ENCODE assay signal across 14 cellular contexts in the genomic region with DNA sequence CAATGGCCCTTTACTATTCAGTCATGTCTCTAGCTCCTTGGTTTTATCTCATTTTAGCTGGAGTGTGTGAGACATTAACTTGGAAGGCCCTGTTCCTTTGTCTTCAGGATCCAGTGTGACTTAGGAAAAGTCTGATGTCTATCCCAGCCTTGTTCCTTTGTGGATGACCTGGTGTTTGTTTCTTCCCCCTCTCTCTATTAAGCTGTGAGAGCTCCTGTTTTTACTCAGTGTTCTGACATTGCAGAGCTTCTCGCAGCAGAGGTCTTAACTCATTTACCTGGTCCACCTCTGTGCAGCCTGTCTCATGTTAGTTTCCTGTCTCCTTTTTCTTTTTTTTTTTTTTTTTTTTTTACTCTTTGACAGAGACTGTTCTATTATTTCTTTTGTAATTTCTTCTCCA. TPM values are rescaled to one million over a fixed set of nuclear protein-coding genes. Genes with fewer than 3 reads are reported as not detected.
DNase-seq lines count a peak whose midpoint lies in the region; ATAC-seq, FAIRE-seq and TF ChIP-seq lines count a peak whose summit lies in the region.
"Had no signal": no experiment of that assay in that cellular context is flagged by ENCODE, and none has a peak within 500 bp of the region (broad histone marks: within the 10 kb centered on the region; RNA-seq: fewer than 3 reads in every experiment).

No MANE protein-coding gene starts in this region.

- peak overlapping the region; percentile 61 for H3K4me3 Mint-ChIP-seq in CD8-positive, alpha-beta T cell
- H3K4me3 Mint-ChIP-seq in activated naive CD8-positive, alpha-beta T cell treated with anti-CD3 and anti-CD28 coated beads, Interleukin-2, amount 50 U/mL, for 24 hours, result no peak overlapping the region

- POLR2A ChIA-PET in CD8-positive, alpha-beta T cell (lab: Charles Lee), result interaction anchor here (0.6 to 1.9 kb wide), 6 partner anchors 16 to 154 kb away, joined by 4 to 7 read pairs (median 6); no protein-coding TSS in a partner anchor

- H3K27me3 ChIP-seq in CD8-positive, alpha-beta T cell (ENCODE audit: insufficient read depth, low read length), result no peaks in the 10 kb centered on the region
- no peaks in the 10 kb centered on the region for H3K27me3 ChIP-seq in small intestine (ENCODE audit: control insufficient read depth in 2 of 2, insufficient read depth in 2 of 2, low read length in 2 of 2)
- no peaks in the 10 kb centered on the region for H3K27me3 ChIP-seq in pancreas

- peaks cover 88% of the 10 kb centered on the region for H3K4me1 Mint-ChIP-seq in CD8-positive, alpha-beta T cell (ENCODE audit: low read depth)
- H3K4me1 Mint-ChIP-seq in activated naive CD8-positive, alpha-beta T cell treated with anti-CD3 and anti-CD28 coated beads, Interleukin-2, amount 50 U/mL, for 24 hours, result peaks cover 76% of the 10 kb centered on the region

- no peaks in the 10 kb centered on the region for H3K9me3 ChIP-seq in CD8-positive, alpha-beta T cell (ENCODE audit: low read length)
- no peaks in the 10 kb centered on the region for H3K9me3 ChIP-seq in small intestine (ENCODE audit: control insufficient read depth, low read depth)
- H3K9me3 ChIP-seq in pancreas, result no peaks in the 10 kb centered on the region

- CTCF ChIA-PET in CD8-positive, alpha-beta T cell (lab: Charles Lee), result interaction anchor here (1.0 to 17.5 kb wide), 11 partner anchors 8 to 119 kb away, joined by 3 to 286 read pairs (median 3); no protein-coding TSS in a partner anchor

- H3K36me3 ChIP-seq in CD8-positive, alpha-beta T cell (ENCODE audit: insufficient read depth, low read length), result peaks cover 21% of the 10 kb centered on the region
- H3K36me3 ChIP-seq in small intestine (ENCODE audit: control insufficient read depth in 2 of 2, insufficient read depth in 2 of 2, low read length in 2 of 2) (peaks cover 3 to 6% of the 10 kb centered on the region in 2 donors), pancreas (peaks cover 0 to 3% (median 0%) of the 10 kb centered on the region in 3 donors)

- FAIRE-seq in small intestine (lab: Jason Lieb, UNC) (no peak), pancreas (lab: Jason Lieb, UNC) (no peak)
- FAIRE-seq: islet of Langerhans, RCC 7860 had no signal

- intact Hi-C loops in CD8-positive, alpha-beta T cell (cut with DNase I, micrococcal nuclease), result loop anchor here (2.0 to 5.0 kb wide), 2 partner anchors 15 to 152 kb away; no protein-coding TSS in a partner anchor
- intact Hi-C loops in pancreas (cut with DNase I), result no loop called here

- H3K4me3 ChIP-seq in CD8-positive, alpha-beta T cell (ENCODE audit: low read depth, low read length), result peak overlapping the region; percentile 15
- H3K4me3 ChIP-seq in small intestine (ENCODE audit: low read depth in 1 of 2, low read length in 2 of 2) (no peak overlapping the region), pancreas (no peak overlapping the region)

- WGBS in small intestine, 3 donors, result 78 to 92% (median 91%) methylated on average over 1 of the region's 1 CpG
- WGBS in pancreas, 2 donors, result 94 to 100% methylated on average over 1 of the region's 1 CpG

- no peak for TF ChIP-seq CTCF in CD8-positive, alpha-beta T cell (IDR thresholded peaks at IDR 0.05)
- no peak for TF ChIP-seq CTCF in GM20000 (IDR thresholded peaks at IDR 0.05; ENCODE audit: extremely low read depth, missing control alignments)
- no peak for TF ChIP-seq CTCF in pancreas (IDR thresholded peaks at IDR 0.05)

- H3K36me3 Mint-ChIP-seq in CD8-positive, alpha-beta T cell, result peaks cover 47% of the 10 kb centered on the region
- H3K36me3 Mint-ChIP-seq in activated naive CD8-positive, alpha-beta T cell treated with anti-CD3 and anti-CD28 coated beads, Interleukin-2, amount 50 U/mL, for 24 hours (ENCODE audit: low read depth), result peaks cover 23% of the 10 kb centered on the region

- H3K27ac Mint-ChIP-seq in CD8-positive, alpha-beta T cell, result peak overlapping the region; percentile 97
- H3K27ac Mint-ChIP-seq in activated naive CD8-positive, alpha-beta T cell treated with anti-CD3 and anti-CD28 coated beads, Interleukin-2, amount 50 U/mL, for 24 hours, result peak overlapping the region; percentile 54

- no peak for DNase-seq in CD8-positive, alpha-beta T cell
- DNase-seq in GM20000 (ENCODE audit: low spot score) (peak; percentile 26), small intestine (no peak), NCI-H345 (lab: John Stamatoyannopoulos, UW) (no peak), pancreas (no peak), globus pallidus (ENCODE audit: low spot score) (no peak)
- no peak for DNase-seq in activated naive CD8-positive, alpha-beta T cell treated with anti-CD3 and anti-CD28 coated beads, Interleukin-2, amount 50 U/mL, for 24 hours
- DNase-seq: aorta; COR-L47; NCI-H446; stimulated activated naive CD4-positive, alpha-beta T cell; T-helper 9 cell had no signal

- no peaks in the 10 kb centered on the region for H3K27me3 Mint-ChIP-seq in CD8-positive, alpha-beta T cell (ENCODE audit: low read depth)
- H3K27me3 Mint-ChIP-seq in activated naive CD8-positive, alpha-beta T cell treated with anti-CD3 and anti-CD28 coated beads, Interleukin-2, amount 50 U/mL, for 24 hours, result no peaks in the 10 kb centered on the region

- ATAC-seq in CD8-positive, alpha-beta T cell, result no peak
- ATAC-seq in activated naive CD8-positive, alpha-beta T cell treated with anti-CD3 and anti-CD28 coated beads, Interleukin-2, amount 50 U/mL, for 24 hours, result no peak
- no peak for ATAC-seq in pancreas

- H3K9me3 Mint-ChIP-seq in CD8-positive, alpha-beta T cell, result no peaks in the 10 kb centered on the region
- H3K9me3 Mint-ChIP-seq in activated naive CD8-positive, alpha-beta T cell treated with anti-CD3 and anti-CD28 coated beads, Interleukin-2, amount 50 U/mL, for 24 hours, result no peaks in the 10 kb centered on the region

- H3K4me1 ChIP-seq in CD8-positive, alpha-beta T cell (ENCODE audit: insufficient read depth, low read length), result peaks cover 97% of the 10 kb centered on the region
- H3K4me1 ChIP-seq in small intestine (ENCODE audit: control insufficient read depth in 2 of 2, insufficient read depth in 1 of 2, low read depth in 1 of 2, low read length in 1 of 2) (peaks cover 17 to 21% of the 10 kb centered on the region in 2 donors), pancreas (peaks cover 9 to 36% (median 30%) of the 10 kb centered on the region in 3 donors)

- H3K27ac ChIP-seq in CD8-positive, alpha-beta T cell (ENCODE audit: low read depth, low read length), result peak overlapping the region; percentile 13
- H3K27ac ChIP-seq in small intestine (ENCODE audit: low read depth in 1 of 2, low read length in 1 of 2), result peak overlapping the region; percentile 26 to 57
- no peak overlapping the region for H3K27ac ChIP-seq in pancreas

RNA-seq across cellular contexts. Expression of a gene that starts 43.1 kb away (rescaled TPM):
- total RNA-seq in CD8-positive, alpha-beta T cell, result 100 to 1,000 TPM; 359 to 364 TPM
- polyA plus RNA-seq in small intestine, result 10 to 100 TPM; 50.6 to 61.3 (median 51.9) TPM
- 10 to 100 TPM; 28.6 to 57.1 (median 37.2) TPM for total RNA-seq in pancreas
- polyA plus RNA-seq in pancreas, result 10 to 100 TPM; 12.3 to 18.7 TPM

Comparison
In these comparisons a context has a peak if more than half of its experiments do, and no peak if none do; other contexts are left out.
1. H3K27ac ChIP-seq: peak in CD8-positive, alpha-beta T cell (single experiment) and small intestine (2 of 2); none in pancreas (0 of 4).
2. RNA of a gene that starts 43.1 kb away (total RNA-seq): 359 to 364 TPM in CD8-positive, alpha-beta T cell; 28.6 to 57.1 TPM in pancreas; every median in the first group is over 4 times any median in the second.
3. intact Hi-C loops: an anchor here in CD8-positive, alpha-beta T cell (2.0 to 5.0 kb wide); none called in pancreas.